In the genomic region with DNA sequence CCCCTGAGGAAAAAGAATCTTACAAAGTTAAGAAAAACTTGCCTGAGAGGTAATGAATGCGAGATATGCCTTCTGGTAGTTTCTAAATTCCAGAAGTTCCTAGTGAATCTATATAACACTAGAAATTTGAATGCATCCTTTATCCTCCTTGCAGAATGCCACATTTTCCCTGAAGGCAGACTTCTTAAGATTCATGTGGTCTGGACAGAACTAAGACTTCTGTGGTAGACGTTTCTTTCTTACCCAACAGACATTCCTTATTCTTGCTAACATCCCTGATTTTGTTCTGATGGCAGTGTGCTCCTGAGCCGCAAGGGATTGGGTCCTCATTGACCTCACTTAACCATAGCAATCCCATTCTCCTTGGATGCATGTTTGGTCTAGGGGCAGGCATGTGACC, we compare ENCODE assay signal across 24 cellular contexts.
"Had no signal": no experiment of that assay in that cellular context is flagged by ENCODE, and none has a peak within 500 bp of the region (broad histone marks: within the 10 kb centered on the region; RNA-seq: fewer than 3 reads in every experiment).

No MANE protein-coding gene starts in this region.

- H3K4me1 ChIP-seq: neural progenitor cell, parathyroid adenoma, psoas muscle, right lobe of liver, sigmoid colon, stomach, thyroid gland, tibial nerve, upper lobe of right lung, vagina had no signal

- H3K36me3 ChIP-seq: neural progenitor cell, ovary, right lobe of liver, sigmoid colon, stomach, thoracic aorta, thyroid gland, tibial nerve, upper lobe of right lung, vagina had no signal

- DNase-seq: natural killer cell; occipital lobe; ovary; posterior cingulate gyrus; psoas muscle; right cardiac atrium; right lobe of liver; sigmoid colon; small intestine; stimulated activated CD4-positive, alpha-beta T cell treated with anti-CD3 and anti-CD28 coated beads, Interleukin-15, amount 100 ng/mL, for 24 hours; stimulated activated CD4-positive, alpha-beta T cell treated with anti-CD3 and anti-CD28 coated beads, Interleukin-2, amount 100 ng/mL, for 24 hours; stimulated activated CD4-positive, alpha-beta T cell treated with anti-CD3 and anti-CD28 coated beads, Interleukin-2, amount 100 ng/mL, for 48 hours; stimulated activated CD4-positive, alpha-beta T cell treated with anti-CD3 and anti-CD28 coated beads, Interleukin-4, amount 100 ng/mL, for 24 hours; stimulated activated naive B cell treated with anti-CD40 and anti-IgM and Interleukin-4, amounts not matched to agents 10 μg/mL and 1 μg/mL and 100 μg/mL, for 72 hours; stimulated activated naive CD4-positive, alpha-beta T cell treated with Interleukin-2 at 50 U/mL for 16 hours; stomach; thyroid gland; upper lobe of right lung had no signal

- H3K9me3 ChIP-seq: ovary, psoas muscle, right lobe of liver, thyroid gland had no signal

- H3K27me3 ChIP-seq: neural progenitor cell, ovary, right lobe of liver, sigmoid colon, stomach, thyroid gland, tibial nerve, upper lobe of right lung, vagina had no signal

- H3K4me3 ChIP-seq: neural progenitor cell, ovary, psoas muscle, right lobe of liver, sigmoid colon, stomach, thoracic aorta, thyroid gland, tibial nerve, upper lobe of right lung, vagina had no signal

- ATAC-seq: natural killer cell; psoas muscle; right cardiac atrium; right lobe of liver; stimulated activated effector memory CD8-positive, alpha-beta T cell treated with anti-CD3 and anti-CD28 coated beads, Interleukin-12 subunit alpha, Interleukin-12 subunit beta, amount 100 ng/mL, for 72 hours; stimulated activated naive B cell treated with anti-CD40 and anti-IgM and Interleukin-4, amounts not matched to agents 10 μg/mL and 1 μg/mL and 100 μg/mL, for 72 hours; upper lobe of right lung had no signal
